16 cellular contexts compared by ENCODE assay signal in the genomic region with DNA sequence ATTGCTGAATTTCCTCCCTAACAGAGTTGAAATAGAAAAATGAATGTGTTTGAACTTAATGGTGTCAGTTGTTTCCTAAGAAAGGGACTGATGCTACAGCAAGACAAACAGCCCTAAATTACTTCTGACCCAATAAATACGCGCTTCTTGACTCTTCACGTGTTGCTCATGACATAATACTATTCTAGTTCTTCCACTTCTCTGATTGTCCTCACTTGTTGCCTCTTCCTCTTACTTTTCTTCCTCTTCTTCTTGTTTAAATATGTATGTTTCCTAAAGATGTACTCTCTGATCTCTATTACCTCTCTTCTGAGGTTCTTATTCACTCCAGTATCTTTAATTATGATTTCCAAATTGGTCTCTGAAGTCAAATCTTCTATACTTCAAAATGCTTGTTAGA. TPM values are rescaled to one million over a fixed set of nuclear protein-coding genes. Genes with fewer than 3 reads are reported as not detected.
"Had no signal": no experiment of that assay in that cellular context is flagged by ENCODE, and none has a peak within 500 bp of the region (broad histone marks: within the 10 kb centered on the region; RNA-seq: fewer than 3 reads in every experiment).

No MANE protein-coding gene starts in this region.

- DNase-seq: activated CD4-positive, alpha-beta T cell treated with anti-CD3 and anti-CD28 coated beads, Interleukin-2, amount 50 U/mL, for 4 hours; activated CD8-positive, alpha-beta memory T cell treated with anti-CD3 and anti-CD28 coated beads, Interleukin-2, amount 10 ng/mL, durations not matched to agents 7 days and 5 days; activated effector memory CD4-positive, alpha-beta T cell treated with anti-CD3 and anti-CD28 coated beads, Interleukin-2, amount 50 U/mL, for 16 hours; activated T-cell treated with anti-CD3 and anti-CD28 coated beads, Interleukin-2, amount 50 U/mL, for 24 hours; esophagus squamous epithelium; foreskin fibroblast; mammary epithelial cell; stimulated activated CD4-positive, alpha-beta T cell treated with anti-CD3 and anti-CD28 coated beads, Interleukin-12 subunit alpha, Interleukin-12 subunit beta, amount 100 ng/mL, for 4 hours; stimulated activated naive CD4-positive, alpha-beta T cell; T-helper 1 cell; upper lobe of left lung had no signal

- H3K4me3 Mint-ChIP-seq: activated CD8-positive, alpha-beta memory T cell treated with anti-CD3 and anti-CD28 coated beads, Interleukin-2, amount 10 ng/mL, durations not matched to agents 7 days and 5 days; activated T-cell treated with anti-CD3 and anti-CD28 coated beads, Interleukin-2, amount 50 U/mL, for 24 hours had no signal

- H3K9me3 ChIP-seq: esophagus squamous epithelium, upper lobe of left lung had no signal

- ATAC-seq: activated CD4-positive, CD25-positive, alpha-beta regulatory T cell treated with anti-CD3 and anti-CD28 coated beads, Interleukin-2, amount 50 U/mL, for 24 hours; activated CD8-positive, alpha-beta memory T cell treated with anti-CD3 and anti-CD28 coated beads, Interleukin-2, amount 10 ng/mL, durations not matched to agents 7 days and 5 days; activated naive CD4-positive, alpha-beta T cell treated with anti-CD3 and anti-CD28 coated beads, Interleukin-2, amount 50 U/mL, for 72 hours had no signal

- H3K36me3 Mint-ChIP-seq: activated naive CD4-positive, alpha-beta T cell treated with anti-CD3 and anti-CD28 coated beads, Interleukin-2, amount 50 U/mL, for 72 hours had no signal

- H3K27ac Mint-ChIP-seq: activated CD8-positive, alpha-beta memory T cell treated with anti-CD3 and anti-CD28 coated beads, Interleukin-2, amount 10 ng/mL, durations not matched to agents 7 days and 5 days; activated T-cell treated with anti-CD3 and anti-CD28 coated beads, Interleukin-2, amount 50 U/mL, for 24 hours had no signal

- FAIRE-seq: islet of Langerhans, TTC549 had no signal

- H3K27ac ChIP-seq: esophagus squamous epithelium, upper lobe of left lung had no signal

- H3K27me3 Mint-ChIP-seq: activated T-cell treated with anti-CD3 and anti-CD28 coated beads, Interleukin-2, amount 50 U/mL, for 24 hours had no signal

- H3K9me3 Mint-ChIP-seq: activated naive CD4-positive, alpha-beta T cell treated with anti-CD3 and anti-CD28 coated beads, Interleukin-2, amount 50 U/mL, for 72 hours; activated T-cell treated with anti-CD3 and anti-CD28 coated beads, Interleukin-2, amount 50 U/mL, for 24 hours had no signal

- H3K4me3 ChIP-seq: esophagus squamous epithelium, upper lobe of left lung had no signal

- H3K27me3 ChIP-seq: esophagus squamous epithelium, upper lobe of left lung had no signal

- H3K36me3 ChIP-seq: esophagus squamous epithelium, upper lobe of left lung had no signal

RNA-seq across cellular contexts. Expression of gene RNF43, which starts 32.4 kb away (rescaled TPM):
- polyA plus RNA-seq: neural cell had no signal

RNA-seq across cellular contexts. Expression of gene TSPOAP1, which starts 56.3 kb away (rescaled TPM):
- polyA plus RNA-seq: mammary epithelial cell had no signal
